ENCODE assay signal across 9 cellular contexts in genomic region chr16:71847096-71847495, GRCh38. TPM values are rescaled to one million over a fixed set of nuclear protein-coding genes. Genes with fewer than 3 reads are reported as not detected.
DNase-seq lines count a peak whose midpoint lies in the region; ATAC-seq, FAIRE-seq and TF ChIP-seq lines count a peak whose summit lies in the region.
"Had no signal": no experiment of that assay in that cellular context is flagged by ENCODE, and none has a peak within 500 bp of the region (broad histone marks: within the 10 kb centered on the region; RNA-seq: fewer than 3 reads in every experiment).

No MANE protein-coding gene starts in this region.

- no peaks in the 10 kb centered on the region for H3K27me3 Mint-ChIP-seq in memory B cell

- H3K9me3 ChIP-seq in heart right ventricle, result no peaks in the 10 kb centered on the region
- H3K9me3 ChIP-seq in right atrium auricular region, result no peaks in the 10 kb centered on the region

- H3K27me3 ChIP-seq in heart right ventricle (no peaks in the 10 kb centered on the region), right atrium auricular region (no peaks in the 10 kb centered on the region)

- ATAC-seq in heart right ventricle (no peak), memory B cell (ENCODE audit: low read depth) (no peak)

- peak overlapping the region in 8 of 10 donors; percentile 91 to 100 (median 99) for H3K4me3 ChIP-seq in heart right ventricle
- H3K4me3 ChIP-seq in right atrium auricular region, result peak overlapping the region in 1 of 2 donors; percentile 87
- peak overlapping the region; percentile 98 for H3K4me3 ChIP-seq in astrocyte of the cerebellum (ENCODE audit: low read depth, low read length)
- H3K4me3 ChIP-seq in urinary bladder (ENCODE audit: low read depth, low read length), result peak overlapping the region; percentile 97

- WGBS in heart right ventricle, 2 donors, result 67 to 72% methylated on average over 3 of the region's 3 CpGs
- 66% methylated on average over 3 of the region's 3 CpGs for WGBS in urinary bladder

- in situ Hi-C loops in astrocyte of the cerebellum (cut with HindIII; ENCODE audit: low sequenced_read_pairs), result loop anchor here (5.0 kb wide), 1 partner anchor 60 kb away; no protein-coding TSS in a partner anchor

- H3K27ac ChIP-seq in heart right ventricle, result peak overlapping the region in 2 of 10 donors; percentile 93 to 97
- H3K27ac ChIP-seq in right atrium auricular region, result no peak overlapping the region
- no peak overlapping the region for H3K27ac ChIP-seq in urinary bladder (ENCODE audit: low read depth)

- FAIRE-seq in frontal cortex (lab: Jason Lieb, UNC), result no peak

- DNase-seq in heart right ventricle, result no peak
- DNase-seq in right atrium auricular region (ENCODE audit: low spot score), result no peak
- DNase-seq in astrocyte of the cerebellum (ENCODE audit: low read depth), result no peak
- DNase-seq in memory B cell (ENCODE audit: low spot score in 2 of 2), result no peak
- DNase-seq in frontal cortex (ENCODE audit: low spot score in 2 of 2), result no peak
- no peak for DNase-seq in stimulated activated CD8-positive, alpha-beta memory T cell treated with anti-CD3 and anti-CD28 coated beads, Interleukin-4, amount 100 ng/mL, for 48 hours
- DNase-seq in NCI-H187 (lab: John Stamatoyannopoulos, UW), result no peak
- DNase-seq: GOT3 had no signal

- H3K9me3 Mint-ChIP-seq in memory B cell, result no peaks in the 10 kb centered on the region

- peaks cover 0 to 46% (median 28%) of the 10 kb centered on the region in 9 donors for H3K36me3 ChIP-seq in heart right ventricle
- peaks cover 36% of the 10 kb centered on the region for H3K36me3 ChIP-seq in right atrium auricular region
- H3K36me3 ChIP-seq in urinary bladder (ENCODE audit: insufficient read depth), result peaks cover 2% of the 10 kb centered on the region

- intact Hi-C loops in heart right ventricle (cut with DNase I), result loop anchor here in 3 of 10 donors (5.0 to 10.0 kb wide), 3 partner anchors 35 to 62 kb away; partner anchors contain the start of genes AP1G1 (in 2 of the 3) and ZNF821 (in 1 of the 3)

- H3K4me1 ChIP-seq in heart right ventricle, result peaks cover 0 to 33% (median 22%) of the 10 kb centered on the region in 9 donors
- peaks cover 0 to 16% of the 10 kb centered on the region in 2 donors for H3K4me1 ChIP-seq in right atrium auricular region
- H3K4me1 ChIP-seq in urinary bladder (ENCODE audit: insufficient read depth), result no peaks in the 10 kb centered on the region

- peaks cover 44% of the 10 kb centered on the region for H3K4me1 Mint-ChIP-seq in memory B cell

- H3K4me3 Mint-ChIP-seq in memory B cell, result peak overlapping the region; percentile 93

- no peak for TF ChIP-seq CTCF in heart right ventricle (IDR thresholded peaks at IDR 0.05)
- TF ChIP-seq CTCF in right atrium auricular region (IDR thresholded peaks at IDR 0.05), result no peak
- TF ChIP-seq CTCF in astrocyte of the cerebellum (IDR thresholded peaks at IDR 0.05; ENCODE audit: low read depth, low read length, missing control alignments), result no peak

- H3K27ac Mint-ChIP-seq in memory B cell, result peak overlapping the region; percentile 98

- peaks cover 30% of the 10 kb centered on the region for H3K36me3 Mint-ChIP-seq in memory B cell

RNA-seq across cellular contexts. Expression of gene ATXN1L, which starts 1.3 kb away (rescaled TPM):
- total RNA-seq in heart right ventricle (10 to 100 TPM; 13.9 to 24.2 (median 19.1) TPM), right atrium auricular region (10 to 100 TPM; 13.6 to 23.7 TPM), urinary bladder (17.9 TPM), frontal cortex (7.7 TPM)
- polyA plus RNA-seq in heart right ventricle (1 to 10 TPM; 6.0 to 6.7 TPM), urinary bladder (18.0 TPM)

RNA-seq across cellular contexts. Expression of gene ZNF821, which starts 36.9 kb away (rescaled TPM):
- 1 to 10 TPM; 2.2 to 7.8 (median 3.5) TPM for total RNA-seq in heart right ventricle
- polyA plus RNA-seq in heart right ventricle, result 1 to 10 TPM; 3.5 to 3.6 TPM
- total RNA-seq in right atrium auricular region, result 1 to 10 TPM; 2.6 to 8.9 TPM
- 5.8 TPM for total RNA-seq in urinary bladder
- 4.9 TPM for polyA plus RNA-seq in urinary bladder
- 36.7 TPM for total RNA-seq in frontal cortex

RNA-seq across cellular contexts. Expression of gene AP1G1, which starts 38.5 kb away (rescaled TPM):
- total RNA-seq in heart right ventricle (10 to 100 TPM; 31.2 to 53.7 (median 36.9) TPM), right atrium auricular region (10 to 100 TPM; 38.6 to 44.6 TPM), urinary bladder (100 TPM), frontal cortex (90.9 TPM)
- polyA plus RNA-seq in heart right ventricle (10 to 100 TPM; 12.4 to 15.5 TPM), urinary bladder (21.8 TPM)

RNA-seq across cellular contexts. Expression of gene IST1, which starts 48.2 kb away (rescaled TPM):
- 100 to 1,000 TPM in 7 of 10 donors, 10 to 100 TPM in 3; 89.1 to 140 (median 108) TPM for total RNA-seq in heart right ventricle
- 10 to 100 TPM; 80.6 to 92.1 TPM for polyA plus RNA-seq in heart right ventricle
- total RNA-seq in right atrium auricular region, result 100 to 1,000 TPM; 140 to 150 TPM
- 183 TPM for total RNA-seq in urinary bladder
- 137 TPM for polyA plus RNA-seq in urinary bladder
- total RNA-seq in frontal cortex, result 117 TPM
